Comparison of ENCODE assay signal across 18 cellular contexts in genomic region chr13:98707309-98707999, GRCh38.
A peak's percentile ranks its signal among the peaks of the same experiment; 100 is the strongest.
DNase-seq lines count a peak whose midpoint lies in the region; ATAC-seq and TF ChIP-seq lines count a peak whose summit lies in the region.
"Had no signal": no experiment of that assay in that cellular context is flagged by ENCODE, and none has a peak within 500 bp of the region (broad histone marks: within the 10 kb centered on the region; RNA-seq: fewer than 3 reads in every experiment).

No MANE protein-coding gene starts in this region.

- no peak overlapping the region for H3K4me3 Mint-ChIP-seq in stimulated activated memory B cell treated with anti-CD40 and anti-IgM and Interleukin-4, amounts not matched to agents 10 μg/mL and 1 μg/mL and 100 μg/mL, for 72 hours
- H3K4me3 Mint-ChIP-seq: activated T-cell treated with anti-CD3 and anti-CD28 coated beads, Interleukin-2, amount 50 U/mL, for 72 hours; central memory CD8-positive, alpha-beta T cell; neural crest cell had no signal

- no peak overlapping the region for H3K27ac Mint-ChIP-seq in stimulated activated memory B cell treated with anti-CD40 and anti-IgM and Interleukin-4, amounts not matched to agents 10 μg/mL and 1 μg/mL and 100 μg/mL, for 72 hours
- H3K27ac Mint-ChIP-seq: activated T-cell treated with anti-CD3 and anti-CD28 coated beads, Interleukin-2, amount 50 U/mL, for 72 hours had no signal

- peaks cover 40% of the 10 kb centered on the region for H3K27me3 Mint-ChIP-seq in stimulated activated memory B cell treated with anti-CD40 and anti-IgM and Interleukin-4, amounts not matched to agents 10 μg/mL and 1 μg/mL and 100 μg/mL, for 72 hours

- H3K36me3 Mint-ChIP-seq in stimulated activated memory B cell treated with anti-CD40 and anti-IgM and Interleukin-4, amounts not matched to agents 10 μg/mL and 1 μg/mL and 100 μg/mL, for 72 hours: no peaks in the 10 kb centered on the region

- H3K9me3 Mint-ChIP-seq in stimulated activated memory B cell treated with anti-CD40 and anti-IgM and Interleukin-4, amounts not matched to agents 10 μg/mL and 1 μg/mL and 100 μg/mL, for 72 hours: peaks cover 2% of the 10 kb centered on the region
- H3K9me3 Mint-ChIP-seq: central memory CD8-positive, alpha-beta T cell; neural crest cell had no signal

- DNase-seq in kidney glomerular epithelial cell (lab: John Stamatoyannopoulos, UW) (no peak), activated gamma-delta T cell (lab: John Stamatoyannopoulos, UW) (no peak)
- DNase-seq in activated CD4-positive, alpha-beta T cell treated with anti-CD3 and anti-CD28 coated beads for 1 hour: no peak
- DNase-seq: activated T-cell treated with anti-CD3 and anti-CD28 coated beads, Interleukin-2, amount 50 U/mL, for 72 hours; DMS79 treated with DMSO at 0.1 percent for 48 hours; foreskin melanocyte; GM23248; mesenchymal stem cell; NCI-H82; Right ventricle myocardium superior; stimulated activated CD4-positive, alpha-beta T cell treated with anti-CD3 and anti-CD28 coated beads, Interleukin-2, amount 100 ng/mL, for 24 hours had no signal

- ATAC-seq in GM18907 (IDR thresholded peaks at IDR 0.05; ENCODE audit: unreplicated experiment) (peak; percentile 72), GM21717 (IDR thresholded peaks at IDR 0.05; ENCODE audit: unreplicated experiment) (peak; percentile 76), HG03342 (IDR thresholded peaks at IDR 0.05; ENCODE audit: unreplicated experiment) (peak; percentile 53), SK-N-SH treated with all-trans-retinoic acid at 6 μM for 48 hours (no peak)
- peak; percentile 76 for ATAC-seq in stimulated activated memory B cell treated with anti-CD40 and anti-IgM and Interleukin-4, amounts not matched to agents 10 μg/mL and 1 μg/mL and 100 μg/mL, for 72 hours
- ATAC-seq: activated T-cell treated with anti-CD3 and anti-CD28 coated beads, Interleukin-2, amount 50 U/mL, for 72 hours had no signal

- H3K4me1 Mint-ChIP-seq in stimulated activated memory B cell treated with anti-CD40 and anti-IgM and Interleukin-4, amounts not matched to agents 10 μg/mL and 1 μg/mL and 100 μg/mL, for 72 hours: peaks cover 11% of the 10 kb centered on the region
- H3K4me1 Mint-ChIP-seq: central memory CD8-positive, alpha-beta T cell; neural crest cell had no signal

TF ChIP-seq in SK-N-SH treated with all-trans-retinoic acid at 6 μM for 48 hours, 23 proteins besides CTCF, POLR2A, EP300 and RAD21:
- TF ChIP-seq ESRRG (CRISPR knock-in tag; IDR thresholded peaks at IDR 0.05) (no peak), PATZ1 (CRISPR knock-in tag; IDR thresholded peaks at IDR 0.05; ENCODE audit: borderline replicate concordance) (no peak)
TF ChIP-seq in SK-N-SH treated with all-trans-retinoic acid at 6 μM for 48 hours: peak in this region for 0.
